7 cellular contexts compared by ENCODE assay signal in genomic region chrX:119015407-119016242, GRCh38. TPM values are rescaled to one million over a fixed set of nuclear protein-coding genes. Genes with fewer than 3 reads are reported as not detected.
DNase-seq lines count a peak whose midpoint lies in the region; ATAC-seq and TF ChIP-seq lines count a peak whose summit lies in the region.

No MANE protein-coding gene starts in this region.

- no peak overlapping the region for H3K27ac Mint-ChIP-seq in mesothelial cell of epicardium

- no peak overlapping the region for H4K8ac ChIP-seq in mesenchymal stem cell (ENCODE audit: low read length)

- H3K23ac ChIP-seq in mesenchymal stem cell (ENCODE audit: low read length in 2 of 2): no peak overlapping the region

- H3K9me2 ChIP-seq in GM23248 (ENCODE audit: insufficient read depth): no peaks in the 10 kb centered on the region

- H3K79me2 ChIP-seq in GM23248 (ENCODE audit: insufficient read depth): no peaks in the 10 kb centered on the region

- H3K79me1 ChIP-seq in mesenchymal stem cell (replicated peaks; ENCODE audit: low read length, poor library complexity, severe bottlenecking): no peaks in the 10 kb centered on the region

- no peak overlapping the region for H3K4me3 ChIP-seq in GM23248
- H3K4me3 ChIP-seq in mesenchymal stem cell (ENCODE audit: insufficient read depth in 1 of 2, low read depth in 1 of 2, low read length in 2 of 2): peak overlapping the region in 1 of 2 experiments; percentile 30

- H3K36me3 ChIP-seq in GM23248 (ENCODE audit: low read depth) (no peaks in the 10 kb centered on the region), mesenchymal stem cell (ENCODE audit: control insufficient read depth in 1 of 2, insufficient read depth in 2 of 2, low read depth in 1 of 2, low read length in 2 of 2) (no peaks in the 10 kb centered on the region)

- peak overlapping the region; percentile 60 for H3K9ac ChIP-seq in GM23248
- peak overlapping the region; percentile 72 for H3K9ac ChIP-seq in mesenchymal stem cell (ENCODE audit: low read length)

- in situ Hi-C loops in GM23248 (cut with MboI): no loop called here

- no peaks in the 10 kb centered on the region for H3K4me1 Mint-ChIP-seq in mesothelial cell of epicardium

- peak overlapping the region; percentile 69 for H3K27ac ChIP-seq in GM23248
- H3K27ac ChIP-seq in mesenchymal stem cell (ENCODE audit: low read length, poor library complexity, severe bottlenecking): no peak overlapping the region

- ATAC-seq in GM18505 (IDR thresholded peaks at IDR 0.05; ENCODE audit: unreplicated experiment): peak; percentile 94

- H2BK15ac ChIP-seq in mesenchymal stem cell (ENCODE audit: low read depth, poor library complexity, severe bottlenecking): no peak overlapping the region

- H3K9me3 ChIP-seq in GM23248 (ENCODE audit: low read depth) (no peaks in the 10 kb centered on the region), mesenchymal stem cell (ENCODE audit: control insufficient read depth, low read length) (peaks cover 10% of the 10 kb centered on the region)

- H2BK5ac ChIP-seq in mesenchymal stem cell (ENCODE audit: low read depth, low read length, poor library complexity, severe bottlenecking): no peak overlapping the region

- H3K27me3 ChIP-seq in GM23248 (replicated peaks; ENCODE audit: insufficient read depth) (no peaks in the 10 kb centered on the region), mesenchymal stem cell (ENCODE audit: control insufficient read depth in 1 of 2, insufficient read depth in 1 of 2, low read length in 2 of 2) (peaks cover 0 to 11% of the 10 kb centered on the region in 2 experiments)

- H3F3A ChIP-seq in GM23248 (ENCODE audit: insufficient read depth): 0 out of 2 replicates have a peak, but pooled peaks cover 4% of the 10 kb centered on the region

- TF ChIP-seq CTCF in mesothelial cell of epicardium (IDR thresholded peaks at IDR 0.05; ENCODE audit: unreplicated experiment): no peak

- no peak overlapping the region for H2BK12ac ChIP-seq in mesenchymal stem cell (ENCODE audit: low read length in 2 of 2)

- no peak overlapping the region for H2AK5ac ChIP-seq in mesenchymal stem cell (ENCODE audit: low read length, severe bottlenecking)

- no peak overlapping the region for H4K91ac ChIP-seq in mesenchymal stem cell (ENCODE audit: low read length)

- peaks cover 38% of the 10 kb centered on the region for H3K9me3 Mint-ChIP-seq in mesothelial cell of epicardium

- no peaks in the 10 kb centered on the region for H4K20me1 ChIP-seq in GM23248 (ENCODE audit: insufficient read depth)

- TF ChIP-seq POLR2A in GM18505 (IDR thresholded peaks at IDR 0.05; ENCODE audit: borderline replicate concordance, extremely low read depth, insufficient read depth, insufficient read length): no peak

- H2BK120ac ChIP-seq in mesenchymal stem cell (ENCODE audit: low read depth, low read length): no peak overlapping the region

- H2AFZ ChIP-seq in GM23248 (no peak overlapping the region), mesenchymal stem cell (ENCODE audit: low read depth, low read length) (no peak overlapping the region)

- no peak overlapping the region for H3K4ac ChIP-seq in mesenchymal stem cell (ENCODE audit: low read depth in 1 of 2, low read length in 2 of 2)

- no peaks in the 10 kb centered on the region for H3K27me3 Mint-ChIP-seq in mesothelial cell of epicardium (ENCODE audit: low read depth)

- no peak overlapping the region for H3K14ac ChIP-seq in mesenchymal stem cell (ENCODE audit: low read length in 2 of 2)

- H3K4me2 ChIP-seq in GM23248 (ENCODE audit: unreplicated experiment) (peak overlapping the region; percentile 47), mesenchymal stem cell (ENCODE audit: low read length, poor library complexity, severe bottlenecking) (no peak overlapping the region)

- peak; percentile 87 for DNase-seq in GM23248
- peak; percentile 20 for DNase-seq in LoVo (ENCODE audit: low spot score)
- peak; percentile 19 for DNase-seq in amniotic stem cell (lab: John Stamatoyannopoulos, UW)
- peak; percentile 83 for DNase-seq in mesenchymal stem cell
- no peak for DNase-seq in 8988T
- DNase-seq in mesothelial cell of epicardium (ENCODE audit: low spot score in 2 of 2, unreplicated experiment in 2 of 2): no peak

- H3K36me3 Mint-ChIP-seq in mesothelial cell of epicardium: peaks cover 9% of the 10 kb centered on the region

- no peak overlapping the region for H3K4me3 Mint-ChIP-seq in mesothelial cell of epicardium

- peaks cover 10% of the 10 kb centered on the region for H3K4me1 ChIP-seq in GM23248 (ENCODE audit: insufficient read depth)
- H3K4me1 ChIP-seq in mesenchymal stem cell (ENCODE audit: control insufficient read depth, insufficient read depth, low read depth, low read length): no peaks in the 10 kb centered on the region

- H3K18ac ChIP-seq in mesenchymal stem cell (ENCODE audit: low read depth in 1 of 2, low read length in 2 of 2): no peak overlapping the region

- WGBS in GM23248 (ENCODE audit: low coverage in 1 of 2, low lambda C conversion rate in 2 of 2, missing lambda C conversion rate in 2 of 2), 2 experiments: 31% methylated on average over 7 of the region's 7 CpGs
- 82% methylated on average over 5 of the region's 7 CpGs for WGBS in mesenchymal stem cell

RNA-seq across cellular contexts. Expression of gene LONRF3, which starts 41.2 kb away (rescaled TPM):
- 0.54 TPM in 1 of 2 replicates, not detected in the other for total RNA-seq in GM23248 (2014; rRNA removed; shearing (Covaris generic))
- not detected in 2 replicates for polyA plus RNA-seq in GM23248 (2016; fragmentation: Nextera tagmentation; extraction: Ambion mirVana)
- polyA plus RNA-seq in mesenchymal stem cell (2013, experiment 1 of 2): 0.11 TPM
- 0.10 TPM for polyA plus RNA-seq in mesenchymal stem cell (2013, experiment 2 of 2)
- 0.97 to 1.6 TPM (median 1.3 TPM) in 3 replicates for total RNA-seq in mesothelial cell of epicardium

RNA-seq across cellular contexts. Expression of gene CT47C1, which starts 57.2 kb away (rescaled TPM):
- total RNA-seq in GM23248 (2014; rRNA removed; shearing (Covaris generic)): not detected in 2 replicates
- not detected in 2 replicates for polyA plus RNA-seq in GM23248 (2016; fragmentation: Nextera tagmentation; extraction: Ambion mirVana)
- not detected for polyA plus RNA-seq in mesenchymal stem cell (2013, experiment 1 of 2)
- not detected for polyA plus RNA-seq in mesenchymal stem cell (2013, experiment 2 of 2)
- not detected in 3 replicates for total RNA-seq in mesothelial cell of epicardium

Comparison
In these comparisons a context has a peak if more than half of its experiments do, and no peak if none do; other contexts are left out.
1. DNase-seq: peak in GM23248 (single experiment), LoVo (single experiment), amniotic stem cell (single experiment) and mesenchymal stem cell (single experiment); none in 8988T (single experiment) and mesothelial cell of epicardium (0 of 2).